In the genomic region with DNA sequence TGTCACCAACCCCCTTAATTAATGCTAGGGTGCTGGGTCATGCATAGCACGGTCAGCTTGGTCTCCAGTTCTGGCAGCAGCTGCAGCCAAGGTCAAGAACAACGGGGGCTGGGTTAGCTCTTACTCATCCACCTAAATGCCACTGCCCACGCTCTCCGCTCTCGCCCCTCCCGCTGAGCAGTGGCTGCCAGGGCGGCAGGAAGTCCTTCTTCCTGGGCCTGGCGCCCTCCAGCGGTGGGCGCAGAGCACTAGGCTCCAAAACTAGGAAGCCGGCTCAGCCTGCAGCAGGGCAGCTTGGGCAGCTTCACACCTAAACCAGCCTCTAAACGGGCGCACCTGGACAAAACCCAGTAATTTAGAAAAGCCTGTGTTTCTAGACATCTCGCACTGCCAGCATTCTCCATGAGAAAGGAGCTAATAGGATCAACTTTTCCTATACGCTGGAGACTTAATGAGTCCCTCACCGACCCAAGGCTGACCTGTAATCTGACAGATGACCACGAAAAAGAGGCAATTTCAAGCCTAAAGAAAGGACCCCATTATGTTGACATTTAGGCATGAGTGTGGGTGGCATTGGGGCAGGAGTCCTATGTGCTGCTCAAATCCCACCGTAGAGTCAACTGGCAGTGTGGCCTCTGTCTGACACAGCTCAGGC, we compare ENCODE assay signal across 8 cellular contexts.
DNase-seq lines count a peak whose midpoint lies in the region; ATAC-seq and TF ChIP-seq lines count a peak whose summit lies in the region.

No MANE protein-coding gene starts in this region.

- ATAC-seq in HG03103 (IDR thresholded peaks at IDR 0.05; ENCODE audit: low read depth, unreplicated experiment) = peak; percentile 63

- peak; percentile 64 for DNase-seq in NCI-H446 treated with DMSO at 0.1 percent for 48 hours (lab: John Stamatoyannopoulos, UW)
- DNase-seq in activated CD4-positive, alpha-beta T cell treated with anti-CD3 and anti-CD28 coated beads for 1 hour = peak; percentile 50
- peak; percentile 73 for DNase-seq in cerebellar cortex (ENCODE audit: low spot score)
- DNase-seq in left kidney (ENCODE audit: low read depth, low spot score) = peak; percentile 86
- peak; percentile 60 for DNase-seq in stimulated activated CD4-positive, alpha-beta T cell treated with anti-CD3 and anti-CD28 coated beads, Interleukin-4, amount 100 ng/mL, for 24 hours
- DNase-seq in cortex of kidney (lab: John Stamatoyannopoulos, UW) = no peak

- peak; percentile 94 for TF ChIP-seq CTCF in GM12873 (IDR thresholded peaks at IDR 0.05; ENCODE audit: insufficient read depth, low read depth, low read length, missing control alignments)
